Comparison of ENCODE assay signal across 13 cellular contexts in genomic region chr11:2542406-2542805, GRCh38.
DNase-seq lines count a peak whose midpoint lies in the region; ATAC-seq, FAIRE-seq and TF ChIP-seq lines count a peak whose summit lies in the region.
"Had no signal": no experiment of that assay in that cellular context is flagged by ENCODE, and none has a peak within 500 bp of the region (broad histone marks: within the 10 kb centered on the region; RNA-seq: fewer than 3 reads in every experiment).

No MANE protein-coding gene starts in this region.

- no peaks in the 10 kb centered on the region for H3K4me1 ChIP-seq in right lobe of liver
- peaks cover 11% of the 10 kb centered on the region for H3K4me1 ChIP-seq in HepG2 (ENCODE audit: insufficient read depth, low read length)
- no peaks in the 10 kb centered on the region for H3K4me1 ChIP-seq in osteoblast (ENCODE audit: insufficient read depth, low read length)
- H3K4me1 ChIP-seq: HAP-1 had no signal

- no peaks in the 10 kb centered on the region for H3K27me3 ChIP-seq in right lobe of liver
- peaks cover 25 to 60% of the 10 kb centered on the region in 2 experiments for H3K27me3 ChIP-seq in HepG2 (ENCODE audit: control insufficient read depth in 1 of 2, insufficient read depth in 2 of 2, low read length in 2 of 2)
- H3K27me3 ChIP-seq in osteoblast (ENCODE audit: insufficient read depth, low read length) = no peaks in the 10 kb centered on the region

- no peak overlapping the region for H3K9ac ChIP-seq in HepG2 (ENCODE audit: insufficient read depth, low read depth, low read length)

- H3K4me2 ChIP-seq in HepG2 (ENCODE audit: low read depth, low read length) = no peak overlapping the region
- no peak overlapping the region for H3K4me2 ChIP-seq in osteoblast (ENCODE audit: insufficient read depth, low read length)

- H3K9me3 ChIP-seq in right lobe of liver = no peaks in the 10 kb centered on the region
- H3K9me3 ChIP-seq in HepG2 (ENCODE audit: low read length) = no peaks in the 10 kb centered on the region
- no peaks in the 10 kb centered on the region for H3K9me3 ChIP-seq in osteoblast (ENCODE audit: low read depth, low read length)
- H3K9me3 ChIP-seq: HAP-1 had no signal

- H3K36me3 ChIP-seq in right lobe of liver (no peaks in the 10 kb centered on the region), HepG2 (replicated peaks in 1 of 2; ENCODE audit: control insufficient read depth in 1 of 2, insufficient read depth in 2 of 2, low read length in 2 of 2) (no peaks in the 10 kb centered on the region), osteoblast (ENCODE audit: insufficient read depth, low read length) (no peaks in the 10 kb centered on the region)
- H3K36me3 ChIP-seq: HAP-1 had no signal

- POLR2A ChIA-PET in HepG2 (lab: Yijun Ruan, JAX) = no interaction called here

- TF ChIP-seq POLR2A in right lobe of liver (IDR thresholded peaks at IDR 0.05) (no peak), HepG2 (IDR thresholded peaks at IDR 0.05; ENCODE audit: insufficient read depth in 1 of 2, low read depth in 2 of 2, low read length in 2 of 2) (no peak)

- ATAC-seq in right lobe of liver = no peak
- ATAC-seq in HepG2 = no peak
- ATAC-seq in HG02610 (IDR thresholded peaks at IDR 0.05; ENCODE audit: unreplicated experiment) = no peak
- no peak for ATAC-seq in GM18519 (IDR thresholded peaks at IDR 0.05; ENCODE audit: low FRiP score, unreplicated experiment)

- DNase-seq in right lobe of liver = peak in 2 of 3 donors; percentile 3 to 21
- no peak for DNase-seq in HepG2 (ENCODE audit: low spot score)
- peak; percentile 16 for DNase-seq in coronary artery (ENCODE audit: low spot score)
- peak; percentile 30 for DNase-seq in osteoblast (ENCODE audit: insufficient read length, low spot score, missing footprints)
- DNase-seq in cortex of kidney (lab: John Stamatoyannopoulos, UW) = no peak
- DNase-seq: CD4-positive, alpha-beta memory T cell; DMS79; NCI-H187; NCI-H345; NCI-H526 had no signal

- intact Hi-C loops in right lobe of liver (cut with DNase I) (no loop called here), HepG2 (cut with micrococcal nuclease; ENCODE audit: unreplicated experiment) (no loop called here)

- no peak for TF ChIP-seq CTCF in right lobe of liver (IDR thresholded peaks at IDR 0.05)
- no peak for TF ChIP-seq CTCF in HepG2 (CRISPR knock-in tag; IDR thresholded peaks at IDR 0.05)
- no peak for TF ChIP-seq CTCF in coronary artery (IDR thresholded peaks at IDR 0.05)
- no peak for TF ChIP-seq CTCF in osteoblast (IDR thresholded peaks at IDR 0.05; ENCODE audit: extremely low read depth, low read depth, low read length)

- H3K27ac ChIP-seq in right lobe of liver (no peak overlapping the region), HepG2 (ENCODE audit: extremely low read length, insufficient read depth, low read length) (no peak overlapping the region), coronary artery (no peak overlapping the region), osteoblast (ENCODE audit: low read depth, low read length) (no peak overlapping the region)

- H3K79me2 ChIP-seq in HepG2 (ENCODE audit: insufficient read depth, low read length) (no peaks in the 10 kb centered on the region), osteoblast (ENCODE audit: insufficient read depth, low read length) (no peaks in the 10 kb centered on the region)

- BruUV-seq in HepG2 (replicated peaks; lab: Mats Ljungman, UMichigan) = no TSS peak

- H3K4me3 ChIP-seq in right lobe of liver = no peak overlapping the region
- no peak overlapping the region for H3K4me3 ChIP-seq in HepG2 (replicated peaks in 1 of 3; ENCODE audit: insufficient read depth in 1 of 3, low read depth in 2 of 3, low read length in 3 of 3)
- H3K4me3 ChIP-seq in coronary artery = no peak overlapping the region
- H3K4me3 ChIP-seq in osteoblast (ENCODE audit: insufficient read depth, low read length) = no peak overlapping the region
- H3K4me3 ChIP-seq: HAP-1 had no signal

- 94% methylated on average over 5 of the region's 10 CpGs for WGBS in right lobe of liver (ENCODE audit: insufficient coverage, low coverage, low lambda C conversion rate, missing lambda C conversion rate)
- 78% methylated on average over 10 of the region's 10 CpGs for WGBS in HepG2 (ENCODE audit: low lambda C conversion rate)

- in situ Hi-C loops in HepG2 (cut with HindIII; ENCODE audit: extremely low pct_ligation_motif_present, low pct_unique_long_range_greater_than_20kb) = no loop called here

- CTCF ChIA-PET in HepG2 (lab: Yijun Ruan, JAX; ENCODE audit: low intra/inter-chr PET ratio, low total read pairs) = no interaction called here

- H4K20me1 ChIP-seq in HepG2 (ENCODE audit: insufficient read depth, low read length) = no peaks in the 10 kb centered on the region
- H4K20me1 ChIP-seq in osteoblast (ENCODE audit: insufficient read depth, low read length) = no peaks in the 10 kb centered on the region

- H2AFZ ChIP-seq in HepG2 (ENCODE audit: low read length) = no peak overlapping the region
- H2AFZ ChIP-seq in osteoblast (ENCODE audit: low read length) = no peak overlapping the region

- TF ChIP-seq EP300 in HepG2 (IDR thresholded peaks at IDR 0.05; ENCODE audit: low read depth in 2 of 2, low read length in 2 of 2) = no peak
- TF ChIP-seq EP300 in HepG2 (CRISPR knock-in tag; IDR thresholded peaks at IDR 0.05; ENCODE audit: borderline replicate concordance) = no peak

- FAIRE-seq in HepG2 (lab: Jason Lieb, UNC) = no peak

- no peak for TF ChIP-seq RAD21 in HepG2 (CRISPR knock-in tag; IDR thresholded peaks at IDR 0.05)

TF ChIP-seq in HepG2, 621 proteins besides CTCF, POLR2A, EP300 and RAD21:
- no peak for TF ChIP-seq NCOA5 (CRISPR knock-in tag; IDR thresholded peaks at IDR 0.05)
- no peak for TF ChIP-seq AKAP8 (CRISPR knock-in tag; IDR thresholded peaks at IDR 0.05)

Comparison
In these comparisons a context has a peak if more than half of its experiments do, and no peak if none do; other contexts are left out.
1. DNase-seq: peak in right lobe of liver (2 of 3), coronary artery (single experiment) and osteoblast (single experiment); none in HepG2 (single experiment) and cortex of kidney (single experiment).